Comparison of ENCODE assay signal across 2 cellular contexts in the genomic region with DNA sequence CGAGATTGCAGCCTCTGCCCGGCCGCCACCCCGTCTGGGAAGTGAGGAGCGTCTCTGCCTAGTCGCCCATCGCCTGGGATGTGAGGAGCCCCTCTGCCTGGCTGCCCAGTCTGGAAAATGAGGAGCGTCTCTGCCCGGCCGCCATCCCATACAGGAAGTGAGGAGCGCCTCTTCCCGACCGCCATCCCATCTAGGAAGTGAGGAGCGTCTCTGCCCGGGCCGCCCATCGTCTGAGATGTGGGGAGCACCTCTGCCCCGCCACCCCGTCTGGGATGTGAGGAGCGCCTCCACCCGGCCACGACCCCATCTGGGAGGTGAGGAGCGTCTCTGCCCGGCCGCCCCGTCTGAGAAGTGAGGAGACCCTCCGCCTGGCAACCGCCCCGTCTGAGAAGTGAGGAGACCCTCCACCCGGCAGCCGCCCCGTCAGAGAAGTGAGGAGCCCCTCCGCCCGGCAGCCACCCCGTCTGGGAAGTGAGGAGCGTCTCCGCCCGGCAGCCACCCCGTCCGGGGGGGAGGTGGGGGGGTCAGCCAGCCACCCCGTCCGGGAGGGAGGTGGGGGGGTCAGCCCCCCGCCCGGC. TPM values are rescaled to one million over a fixed set of nuclear protein-coding genes. Genes with fewer than 3 reads are reported as not detected.
"Had no signal": no experiment of that assay in that cellular context is flagged by ENCODE, and none has a peak within 500 bp of the region (broad histone marks: within the 10 kb centered on the region; RNA-seq: fewer than 3 reads in every experiment).

No MANE protein-coding gene starts in this region.

RNA-seq across cellular contexts. Expression of gene PLCE1, which starts 23.2 kb away (rescaled TPM):
- total RNA-seq: naive thymus-derived CD8-positive, alpha-beta T cell; natural killer cell had no signal
